2 cellular contexts compared by ENCODE assay signal in genomic region chr9:120710110-120710981, GRCh38.
TF ChIP-seq lines count a peak whose summit lies in the region.

No MANE protein-coding gene starts in this region.

TF ChIP-seq in K562, 482 proteins besides CTCF, POLR2A, EP300 and RAD21 (continued from another document and continues in another):
- TF ChIP-seq ZBTB40 (IDR thresholded peaks at IDR 0.05) = peak; percentile 76
- no peak for TF ChIP-seq ZBTB40 (CRISPR knock-in tag; IDR thresholded peaks at IDR 0.05)
- no peak for TF ChIP-seq SAP30 (IDR thresholded peaks at IDR 0.05; ENCODE audit: borderline replicate concordance, insufficient read depth, low read depth, low read length, poor library complexity, severe bottlenecking)
- 0 out of 2 replicates have a peak, but pooled peaks have one; percentile 29 for TF ChIP-seq SMARCA4 (IDR thresholded peaks at IDR 0.05)
- peak; percentile 97 for TF ChIP-seq ZNF384 (IDR thresholded peaks at IDR 0.05; ENCODE audit: low read depth, low read length)
- no peak for TF ChIP-seq NKRF (IDR thresholded peaks at IDR 0.05; ENCODE audit: borderline replicate concordance)
- no peak for TF ChIP-seq PKNOX1 (IDR thresholded peaks at IDR 0.05)

TF ChIP-seq in liver, 16 proteins besides CTCF, POLR2A, EP300 and RAD21 (continued from another document):
- TF ChIP-seq FOXA2 (IDR thresholded peaks at IDR 0.05) = no peak
